22 cellular contexts compared by ENCODE assay signal in the genomic region with DNA sequence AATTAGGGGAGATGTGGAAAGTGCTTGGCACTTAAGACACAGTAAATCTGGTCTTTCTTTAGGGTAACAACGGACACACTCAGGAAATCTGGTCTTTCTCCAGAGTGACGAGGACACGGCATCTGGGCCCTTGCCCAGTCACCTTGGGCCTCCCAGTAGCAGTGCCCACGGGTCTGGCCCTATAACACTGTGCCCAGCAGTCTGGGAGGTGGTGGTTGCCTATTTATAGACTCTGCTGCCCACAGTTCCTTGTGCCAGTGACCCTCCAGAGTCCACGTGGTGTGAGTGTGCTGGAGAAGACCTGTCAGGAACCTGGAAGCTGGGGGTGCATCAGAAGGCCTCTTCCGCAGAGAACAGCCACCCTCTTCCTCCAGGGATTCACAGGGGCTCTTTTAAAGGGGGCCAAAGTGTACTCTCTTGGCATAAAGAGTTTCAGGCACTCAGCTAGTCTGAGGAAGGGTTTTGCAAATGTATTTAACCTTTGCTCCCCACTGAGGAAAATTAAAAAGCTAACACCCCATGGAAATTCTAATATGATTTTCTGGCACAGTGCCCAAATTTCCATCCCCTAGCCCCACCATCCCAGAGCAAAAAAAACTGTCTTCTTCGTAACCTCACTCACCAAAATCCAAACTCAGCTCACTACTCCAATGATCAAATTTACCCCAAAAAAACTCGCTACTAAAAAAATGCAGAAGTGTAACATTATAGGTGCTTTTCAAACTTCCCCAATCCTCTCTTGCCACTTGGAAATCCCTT. TPM values are rescaled to one million over a fixed set of nuclear protein-coding genes. Genes with fewer than 3 reads are reported as not detected.
"Had no signal": no experiment of that assay in that cellular context is flagged by ENCODE, and none has a peak within 500 bp of the region (broad histone marks: within the 10 kb centered on the region; RNA-seq: fewer than 3 reads in every experiment).

No MANE protein-coding gene starts in this region.

- H3K9me2 ChIP-seq: SK-N-SH had no signal

- H3K9ac ChIP-seq: SK-N-SH had no signal

- H3K27me3 ChIP-seq: brain microvascular endothelial cell, gastrocnemius medialis, pancreas, thyroid gland had no signal

- H3K27ac Mint-ChIP-seq: activated CD8-positive, alpha-beta T cell treated with anti-CD3 and anti-CD28 coated beads for 36 hours; activated naive CD4-positive, alpha-beta T cell treated with anti-CD3 and anti-CD28 coated beads for 36 hours; naive B cell had no signal

- H3K4me3 ChIP-seq: gastrocnemius medialis, pancreas, thyroid gland had no signal

- H3K27ac ChIP-seq: brain microvascular endothelial cell, gastrocnemius medialis, pancreas, thyroid gland had no signal

- H3K36me3 ChIP-seq: gastrocnemius medialis had no signal

- H3K4me3 Mint-ChIP-seq: activated CD8-positive, alpha-beta T cell treated with anti-CD3 and anti-CD28 coated beads for 36 hours; activated naive CD4-positive, alpha-beta T cell treated with anti-CD3 and anti-CD28 coated beads for 36 hours; activated T-cell treated with anti-CD3 and anti-CD28 coated beads, Interleukin-2, amount 50 U/mL, for 4 hours; naive B cell had no signal

- H3K4me1 ChIP-seq: pancreas, thyroid gland had no signal

- H3K9me3 Mint-ChIP-seq: activated CD8-positive, alpha-beta T cell treated with anti-CD3 and anti-CD28 coated beads for 36 hours; activated naive CD4-positive, alpha-beta T cell treated with anti-CD3 and anti-CD28 coated beads for 36 hours; activated T-cell treated with anti-CD3 and anti-CD28 coated beads, Interleukin-2, amount 50 U/mL, for 4 hours had no signal

- ATAC-seq: activated CD8-positive, alpha-beta T cell treated with anti-CD3 and anti-CD28 coated beads for 36 hours; activated T-cell treated with anti-CD3 and anti-CD28 coated beads, Interleukin-2, amount 50 U/mL, for 4 hours; gastrocnemius medialis; pancreas had no signal

- H3K4me1 Mint-ChIP-seq: naive B cell had no signal

- H3K9me3 ChIP-seq: gastrocnemius medialis, pancreas, SK-N-SH, thyroid gland had no signal

- DNase-seq: activated CD4-positive, alpha-beta T cell treated with anti-CD3 and anti-CD28 coated beads for 48 hours; activated CD4-positive, CD25-positive, alpha-beta regulatory T cell; activated CD8-positive, alpha-beta T cell treated with anti-CD3 and anti-CD28 coated beads for 36 hours; activated naive CD4-positive, alpha-beta T cell treated with anti-CD3 and anti-CD28 coated beads for 36 hours; activated T-cell treated with anti-CD3 and anti-CD28 coated beads, Interleukin-2, amount 50 U/mL, for 4 hours; brain microvascular endothelial cell; cerebellar nuclear complex; cortex of kidney; effector CD8-positive, alpha-beta T cell; gastrocnemius medialis; hippocampal formation; midbrain; naive B cell; pancreas; SK-N-SH; stimulated activated CD4-positive, alpha-beta T cell treated with anti-CD3 and anti-CD28 coated beads, Interleukin-12 subunit alpha, Interleukin-12 subunit beta, amount 100 ng/mL, for 4 hours; stimulated activated CD4-positive, alpha-beta T cell treated with anti-CD3 and anti-CD28 coated beads, Interleukin-1b, Interleukin-23, amount 100 ng/mL, for 48 hours; stimulated activated CD8-positive, alpha-beta memory T cell treated with anti-CD3 and anti-CD28 coated beads, Interleukin-4, amount 100 ng/mL, for 48 hours; stimulated activated naive CD4-positive, alpha-beta T cell; T-helper 1 cell; T1000; thyroid gland had no signal

- H3K4me2 ChIP-seq: SK-N-SH had no signal

RNA-seq across cellular contexts. Expression of a gene that starts 15.4 kb away (rescaled TPM):
- total RNA-seq: activated CD8-positive, alpha-beta T cell treated with anti-CD3 and anti-CD28 coated beads for 36 hours; activated naive CD4-positive, alpha-beta T cell treated with anti-CD3 and anti-CD28 coated beads for 36 hours had no signal
